Comparison of ENCODE assay signal across 8 cellular contexts in the genomic region with DNA sequence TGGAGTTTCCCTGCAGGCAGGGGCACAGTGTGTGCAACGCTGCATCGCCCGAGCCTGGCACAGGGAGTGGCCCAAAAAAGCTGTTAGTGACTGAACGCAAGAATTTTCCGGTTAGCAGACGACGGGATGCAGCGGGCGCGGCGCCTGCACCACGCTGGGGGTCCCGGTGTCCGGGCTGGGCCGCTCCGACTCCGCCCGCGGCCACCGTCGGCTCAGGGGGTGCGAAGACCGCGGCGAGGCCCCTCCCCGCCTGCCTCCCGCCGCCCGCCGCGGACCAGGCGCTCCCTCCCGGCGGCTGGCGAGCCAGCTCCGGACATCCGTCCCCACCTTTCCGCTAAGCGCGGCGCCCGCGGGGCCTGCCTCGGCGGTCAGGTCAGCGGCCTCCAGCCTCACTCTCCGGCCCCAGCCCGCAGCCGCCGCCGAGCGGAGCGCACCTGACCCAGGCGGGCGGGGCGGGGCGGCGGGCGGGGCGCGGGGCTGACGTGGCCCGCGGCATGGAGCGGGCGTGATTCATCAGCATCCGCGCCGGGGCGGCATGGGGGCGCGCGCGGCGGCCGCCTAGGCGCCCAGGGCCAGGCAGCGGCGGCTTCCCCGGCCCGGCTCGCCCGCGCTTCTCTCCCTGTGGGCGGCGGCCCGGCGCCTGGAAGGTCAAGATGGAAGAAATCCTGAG.
A peak's percentile ranks its signal among the peaks of the same experiment; 100 is the strongest.
DNase-seq lines count a peak whose midpoint lies in the region; ATAC-seq and TF ChIP-seq lines count a peak whose summit lies in the region.

A gene with protein sequence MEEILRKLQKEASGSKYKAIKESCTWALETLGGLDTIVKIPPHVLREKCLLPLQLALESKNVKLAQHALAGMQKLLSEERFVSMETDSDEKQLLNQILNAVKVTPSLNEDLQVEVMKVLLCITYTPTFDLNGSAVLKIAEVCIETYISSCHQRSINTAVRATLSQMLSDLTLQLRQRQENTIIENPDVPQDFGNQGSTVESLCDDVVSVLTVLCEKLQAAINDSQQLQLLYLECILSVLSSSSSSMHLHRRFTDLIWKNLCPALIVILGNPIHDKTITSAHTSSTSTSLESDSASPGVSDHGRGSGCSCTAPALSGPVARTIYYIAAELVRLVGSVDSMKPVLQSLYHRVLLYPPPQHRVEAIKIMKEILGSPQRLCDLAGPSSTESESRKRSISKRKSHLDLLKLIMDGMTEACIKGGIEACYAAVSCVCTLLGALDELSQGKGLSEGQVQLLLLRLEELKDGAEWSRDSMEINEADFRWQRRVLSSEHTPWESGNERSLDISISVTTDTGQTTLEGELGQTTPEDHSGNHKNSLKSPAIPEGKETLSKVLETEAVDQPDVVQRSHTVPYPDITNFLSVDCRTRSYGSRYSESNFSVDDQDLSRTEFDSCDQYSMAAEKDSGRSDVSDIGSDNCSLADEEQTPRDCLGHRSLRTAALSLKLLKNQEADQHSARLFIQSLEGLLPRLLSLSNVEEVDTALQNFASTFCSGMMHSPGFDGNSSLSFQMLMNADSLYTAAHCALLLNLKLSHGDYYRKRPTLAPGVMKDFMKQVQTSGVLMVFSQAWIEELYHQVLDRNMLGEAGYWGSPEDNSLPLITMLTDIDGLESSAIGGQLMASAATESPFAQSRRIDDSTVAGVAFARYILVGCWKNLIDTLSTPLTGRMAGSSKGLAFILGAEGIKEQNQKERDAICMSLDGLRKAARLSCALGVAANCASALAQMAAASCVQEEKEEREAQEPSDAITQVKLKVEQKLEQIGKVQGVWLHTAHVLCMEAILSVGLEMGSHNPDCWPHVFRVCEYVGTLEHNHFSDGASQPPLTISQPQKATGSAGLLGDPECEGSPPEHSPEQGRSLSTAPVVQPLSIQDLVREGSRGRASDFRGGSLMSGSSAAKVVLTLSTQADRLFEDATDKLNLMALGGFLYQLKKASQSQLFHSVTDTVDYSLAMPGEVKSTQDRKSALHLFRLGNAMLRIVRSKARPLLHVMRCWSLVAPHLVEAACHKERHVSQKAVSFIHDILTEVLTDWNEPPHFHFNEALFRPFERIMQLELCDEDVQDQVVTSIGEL (N-terminal part only) (plus strand): TSS at position 506 of the 670 bp plus-strand sequence. CDS start 148 bp downstream, at position 654.

- DNase-seq in GM12864 (ENCODE audit: low read depth): no peak
- peak; percentile 23 for DNase-seq in NCI-H345 treated with DMSO at 0.1 percent for 48 hours (lab: John Stamatoyannopoulos, UW; ENCODE audit: unreplicated experiment)
- peak; percentile 32 for DNase-seq in activated T-cell treated with anti-CD3 and anti-CD28 coated beads for 24 hours (ENCODE audit: low read depth)
- peak; percentile 70 for DNase-seq in epithelial cell of esophagus (ENCODE audit: low read depth)
- peak; percentile 11 for DNase-seq in stimulated activated CD8-positive, alpha-beta memory T cell treated with anti-CD3 and anti-CD28 coated beads, Interleukin-7, amount 100 ng/mL, for 24 hours (ENCODE audit: low read depth)
- DNase-seq in foreskin melanocyte: no peak

- ATAC-seq in HG02588 (IDR thresholded peaks at IDR 0.05; ENCODE audit: unreplicated experiment): peak; percentile 78

- H3K4me3 ChIP-seq in GM12864 (ENCODE audit: low read depth, low read length) (peak within 1 kb of the TSS; percentile 39), epithelial cell of esophagus (ENCODE audit: low read length) (peak within 1 kb of the TSS; percentile 57), mucosa of stomach (ENCODE audit: low read length) (peak within 1 kb of the TSS; percentile 62)

- peaks cover 5% of the 10 kb centered on the region for H3K27me3 ChIP-seq in mucosa of stomach (ENCODE audit: control insufficient read depth, insufficient read depth, low read length)

- TF ChIP-seq CTCF in GM12864 (IDR thresholded peaks at IDR 0.05; ENCODE audit: low read depth, low read length, missing control alignments) (no peak), epithelial cell of esophagus (IDR thresholded peaks at IDR 0.05; ENCODE audit: insufficient read depth, low read depth, low read length, missing control alignments) (no peak)

- peak within 1 kb of the TSS; percentile 92 for H3K9ac ChIP-seq in mucosa of stomach (ENCODE audit: low read length)

- H3K36me3 ChIP-seq in mucosa of stomach (ENCODE audit: control insufficient read depth, insufficient read depth, low read length): no peaks in the 10 kb centered on the region

- H3K9me3 ChIP-seq in mucosa of stomach (ENCODE audit: control insufficient read depth, low read length): no peaks in the 10 kb centered on the region

- peaks cover 17% of the 10 kb centered on the region for H3K4me1 ChIP-seq in mucosa of stomach (ENCODE audit: control insufficient read depth, insufficient read depth, low read length)

Comparison
In these comparisons a context has a peak if more than half of its experiments do, and no peak if none do; other contexts are left out.
1. DNase-seq: peak in NCI-H345 treated with DMSO at 0.1 percent for 48 hours (single experiment), activated T-cell treated with anti-CD3 and anti-CD28 coated beads for 24 hours (single experiment), epithelial cell of esophagus (single experiment) and stimulated activated CD8-positive, alpha-beta memory T cell treated with anti-CD3 and anti-CD28 coated beads, Interleukin-7, amount 100 ng/mL, for 24 hours (single experiment); none in GM12864 (single experiment) and foreskin melanocyte (single experiment).
2. Peak in every context shown above with its lines, with median percentiles within 50 percentile points of each other: H3K4me3 ChIP-seq.